In the genomic region with DNA sequence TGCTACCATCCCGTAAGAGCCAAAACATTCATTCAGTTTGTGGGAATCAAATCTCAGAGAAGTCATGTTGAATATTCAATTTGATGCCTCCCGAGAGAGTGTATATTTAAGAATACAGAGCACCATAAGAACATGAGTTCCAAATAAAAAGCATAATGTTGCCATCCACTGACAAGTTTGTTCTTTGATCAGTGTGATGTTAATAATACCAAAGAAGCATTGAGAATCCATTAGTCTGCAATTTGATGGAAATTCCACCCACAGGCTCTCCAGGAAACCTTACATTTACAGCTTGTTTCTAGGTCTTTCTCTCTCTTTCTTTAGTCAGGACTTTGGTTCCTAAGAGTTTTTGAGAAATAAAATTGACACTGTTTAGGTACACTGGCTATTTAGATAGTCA, we compare ENCODE assay signal across 29 cellular contexts.
"Had no signal": no experiment of that assay in that cellular context is flagged by ENCODE, and none has a peak within 500 bp of the region (broad histone marks: within the 10 kb centered on the region; RNA-seq: fewer than 3 reads in every experiment).

No MANE protein-coding gene starts in this region.

- ATAC-seq: naive thymus-derived CD4-positive, alpha-beta T cell; natural killer cell; pancreas; right cardiac atrium; right lobe of liver; stimulated activated memory B cell treated with anti-CD40 and anti-IgM and Interleukin-4, amounts not matched to agents 10 μg/mL and 1 μg/mL and 100 μg/mL, for 72 hours; stimulated activated naive CD8-positive, alpha-beta T cell treated with anti-CD3 and anti-CD28 coated beads, Interleukin-15, amount 100 ng/mL, for 72 hours; stimulated activated naive CD8-positive, alpha-beta T cell treated with anti-CD3 and anti-CD28 coated beads, Interleukin-15, Interleukin-2, amounts not matched to agents 100 U/mL and 50 U/mL, for 24 hours; upper lobe of right lung had no signal

- H3K9me3 ChIP-seq: neutrophil, pancreas, prostate gland, right lobe of liver, suprapubic skin, testis, transverse colon, upper lobe of right lung, uterus had no signal

- H3K9me3 Mint-ChIP-seq: type B pancreatic cell had no signal

- H3K4me1 ChIP-seq: pancreas, prostate gland, right lobe of liver, spleen, suprapubic skin, testis, tibial artery, transverse colon, upper lobe of right lung, uterus had no signal

- H3K27ac Mint-ChIP-seq: naive thymus-derived CD4-positive, alpha-beta T cell; natural killer cell; nephron; stimulated activated memory B cell treated with anti-CD40 and anti-IgM and Interleukin-4, amounts not matched to agents 10 μg/mL and 1 μg/mL and 100 μg/mL, for 72 hours; stimulated activated naive CD8-positive, alpha-beta T cell treated with anti-CD3 and anti-CD28 coated beads, Interleukin-15, amount 100 ng/mL, for 72 hours; type B pancreatic cell had no signal

- H3K27me3 Mint-ChIP-seq: stimulated activated memory B cell treated with anti-CD40 and anti-IgM and Interleukin-4, amounts not matched to agents 10 μg/mL and 1 μg/mL and 100 μg/mL, for 72 hours; type B pancreatic cell had no signal

- H3K4me2 ChIP-seq: smooth muscle cell had no signal

- H3K27ac ChIP-seq: neutrophil, pancreas, prostate gland, right lobe of liver, skin epidermis, spleen, suprapubic skin, testis, tibial artery, transverse colon, upper lobe of right lung, uterus had no signal

- H3K4me3 Mint-ChIP-seq: naive thymus-derived CD4-positive, alpha-beta T cell; natural killer cell; nephron; stimulated activated memory B cell treated with anti-CD40 and anti-IgM and Interleukin-4, amounts not matched to agents 10 μg/mL and 1 μg/mL and 100 μg/mL, for 72 hours; stimulated activated naive CD8-positive, alpha-beta T cell treated with anti-CD3 and anti-CD28 coated beads, Interleukin-15, amount 100 ng/mL, for 72 hours; type B pancreatic cell had no signal

- H3K27me3 ChIP-seq: neutrophil, pancreas, right lobe of liver, suprapubic skin, testis, tibial artery, transverse colon, upper lobe of right lung, uterus had no signal

- H3K36me3 ChIP-seq: neutrophil, pancreas, prostate gland, right lobe of liver, spleen, suprapubic skin, tibial artery, transverse colon, upper lobe of right lung, uterus had no signal

- H3K36me3 Mint-ChIP-seq: natural killer cell; stimulated activated memory B cell treated with anti-CD40 and anti-IgM and Interleukin-4, amounts not matched to agents 10 μg/mL and 1 μg/mL and 100 μg/mL, for 72 hours had no signal

- DNase-seq: naive thymus-derived CD4-positive, alpha-beta T cell; natural killer cell; nucleus accumbens; pancreas; right cardiac atrium; right lobe of liver; spleen; stimulated activated CD4-positive, alpha-beta T cell treated with anti-CD3 and anti-CD28 coated beads, Interleukin-12 subunit alpha, Interleukin-12 subunit beta, amount 100 ng/mL, for 4 hours; stimulated activated CD4-positive, alpha-beta T cell treated with anti-CD3 and anti-CD28 coated beads, Interleukin-1b, Interleukin-23, amount 100 ng/mL, for 48 hours; stimulated activated CD4-positive, alpha-beta T cell treated with anti-CD3 and anti-CD28 coated beads, Interleukin-4, amount 100 ng/mL, for 1 hour; stimulated activated CD4-positive, alpha-beta T cell treated with anti-CD3 and anti-CD28 coated beads, Interleukin-4, amount 100 ng/mL, for 4 hours; stimulated activated CD8-positive, alpha-beta memory T cell treated with anti-CD3 and anti-CD28 coated beads, Interleukin-4, amount 100 ng/mL, for 48 hours; stimulated activated naive CD4-positive, alpha-beta T cell; stimulated activated naive CD8-positive, alpha-beta T cell treated with anti-CD3 and anti-CD28 coated beads, Interleukin-15, amount 100 ng/mL, for 72 hours; stimulated activated naive CD8-positive, alpha-beta T cell treated with anti-CD3 and anti-CD28 coated beads, Interleukin-15, Interleukin-2, amounts not matched to agents 100 U/mL and 50 U/mL, for 24 hours; substantia nigra; testis; tibial artery; transverse colon; upper lobe of right lung; uterus had no signal

- H3K4me3 ChIP-seq: pancreas, prostate gland, right lobe of liver, skin epidermis, smooth muscle cell, spleen, suprapubic skin, testis, tibial artery, transverse colon, upper lobe of right lung, uterus had no signal

- H3K4me1 Mint-ChIP-seq: naive thymus-derived CD4-positive, alpha-beta T cell; natural killer cell; nephron; stimulated activated memory B cell treated with anti-CD40 and anti-IgM and Interleukin-4, amounts not matched to agents 10 μg/mL and 1 μg/mL and 100 μg/mL, for 72 hours; stimulated activated naive CD8-positive, alpha-beta T cell treated with anti-CD3 and anti-CD28 coated beads, Interleukin-15, amount 100 ng/mL, for 72 hours had no signal
